ENCODE assay signal across 9 cellular contexts in genomic region chr15:81133782-81134461, GRCh38. TPM values are rescaled to one million over a fixed set of nuclear protein-coding genes. Genes with fewer than 3 reads are reported as not detected.
DNase-seq lines count a peak whose midpoint lies in the region; ATAC-seq and TF ChIP-seq lines count a peak whose summit lies in the region.
"Had no signal": no experiment of that assay in that cellular context is flagged by ENCODE, and none has a peak within 500 bp of the region (broad histone marks: within the 10 kb centered on the region; RNA-seq: fewer than 3 reads in every experiment).

Gene CFAP161 (plus strand): TSS chr15:81134270. CDS start chr15:81134330, 60 bp downstream.

- no peaks in the 10 kb centered on the region for H3K4me1 ChIP-seq in Panc1 (ENCODE audit: control insufficient read depth, insufficient read depth, low read length)
- peaks cover 2 to 5% (median 4%) of the 10 kb centered on the region in 3 donors for H3K4me1 ChIP-seq in skeletal muscle tissue (ENCODE audit: control insufficient read depth in 3 of 3, insufficient read depth in 3 of 3, low read length in 3 of 3)

- intact Hi-C loops in activated CD4-positive, alpha-beta T cell treated with anti-CD3 and anti-CD28 coated beads, Interleukin-2, amount 10 ng/mL, durations not matched to agents 24 days and 14 days (cut with micrococcal nuclease), result no loop called here
- intact Hi-C loops in Panc1 (cut with micrococcal nuclease; ENCODE audit: unreplicated experiment), result no loop called here

- H3K9ac ChIP-seq in skeletal muscle tissue (ENCODE audit: low read depth in 1 of 3, low read length in 3 of 3), result peak within 1 kb of the TSS in 1 of 3 donors; percentile 54

- CTCF ChIA-PET in Panc1 (lab: Charles Lee), result no interaction called here

- DNase-seq in activated CD4-positive, alpha-beta T cell treated with anti-CD3 and anti-CD28 coated beads, Interleukin-2, amount 10 ng/mL, durations not matched to agents 24 days and 14 days, result peak; percentile 62
- DNase-seq in activated CD4-positive, alpha-beta T cell treated with anti-CD3 and anti-CD28 coated beads for 4 hours, result no peak
- DNase-seq in Panc1 (ENCODE audit: low read depth, low spot score), result no peak
- DNase-seq in caudate nucleus (lab: John Stamatoyannopoulos, UW), result peak in 59 of 61 donors; percentile 16 to 86 (median 66)
- peak; percentile 77 for DNase-seq in inferior parietal cortex (ENCODE audit: extremely low spot score)
- DNase-seq in NCI-H446 (lab: John Stamatoyannopoulos, UW), result no peak

- peak within 1 kb of the TSS; percentile 15 for H3K4me3 Mint-ChIP-seq in activated CD4-positive, alpha-beta T cell treated with anti-CD3 and anti-CD28 coated beads, Interleukin-2, amount 10 ng/mL, durations not matched to agents 24 days and 14 days
- H3K4me3 Mint-ChIP-seq: CD4-positive, alpha-beta T cell had no signal

- no peaks in the 10 kb centered on the region for H3K4me1 Mint-ChIP-seq in activated CD4-positive, alpha-beta T cell treated with anti-CD3 and anti-CD28 coated beads, Interleukin-2, amount 10 ng/mL, durations not matched to agents 24 days and 14 days

- POLR2A ChIA-PET in Panc1 (lab: Charles Lee), result interaction anchor here (0.6 kb wide), 1 partner anchor 209 kb away, joined by 4 read pairs; no protein-coding TSS in a partner anchor

- peak; percentile 60; the same call in 1 of the 2 replicates for ATAC-seq in Panc1
- no peak for ATAC-seq in GM21447 (IDR thresholded peaks at IDR 0.05; ENCODE audit: unreplicated experiment)

- no TSS peak for BruUV-seq in Panc1 (replicated peaks; lab: Mats Ljungman, UMichigan)

- H3K27ac Mint-ChIP-seq in activated CD4-positive, alpha-beta T cell treated with anti-CD3 and anti-CD28 coated beads, Interleukin-2, amount 10 ng/mL, durations not matched to agents 24 days and 14 days, result no peak within 1 kb of the TSS
- H3K27ac Mint-ChIP-seq: CD4-positive, alpha-beta T cell had no signal

- H3K36me3 ChIP-seq in Panc1 (ENCODE audit: control insufficient read depth, insufficient read depth, low read length), result no peaks in the 10 kb centered on the region
- H3K36me3 ChIP-seq in skeletal muscle tissue (ENCODE audit: control insufficient read depth in 3 of 3, insufficient read depth in 3 of 3, low read length in 3 of 3), result no peaks in the 10 kb centered on the region

- H3K27me3 Mint-ChIP-seq in activated CD4-positive, alpha-beta T cell treated with anti-CD3 and anti-CD28 coated beads, Interleukin-2, amount 10 ng/mL, durations not matched to agents 24 days and 14 days, result peaks cover 58% of the 10 kb centered on the region

- H3K36me3 Mint-ChIP-seq in activated CD4-positive, alpha-beta T cell treated with anti-CD3 and anti-CD28 coated beads, Interleukin-2, amount 10 ng/mL, durations not matched to agents 24 days and 14 days (ENCODE audit: low read depth), result no peaks in the 10 kb centered on the region

- TF ChIP-seq CTCF in Panc1 (IDR thresholded peaks at IDR 0.05), result no peak

- H3K27me3 ChIP-seq in Panc1 (ENCODE audit: control insufficient read depth, insufficient read depth, low read length) (peaks cover 5% of the 10 kb centered on the region), skeletal muscle tissue (ENCODE audit: control insufficient read depth in 3 of 3, insufficient read depth in 3 of 3, low read length in 3 of 3) (peaks cover 8 to 16% (median 11%) of the 10 kb centered on the region in 3 donors)

- H3K27ac ChIP-seq in Panc1 (ENCODE audit: low read length), result no peak within 1 kb of the TSS
- H3K27ac ChIP-seq in caudate nucleus (ENCODE audit: low read depth, low read length), result no peak within 1 kb of the TSS
- no peak within 1 kb of the TSS for H3K27ac ChIP-seq in skeletal muscle tissue (ENCODE audit: low read depth, low read length)

- in situ Hi-C loops in Panc1 (cut with HindIII; ENCODE audit: low pct_unique_long_range_greater_than_20kb, low sequenced_read_pairs), result no loop called here

- H3K9me3 Mint-ChIP-seq in activated CD4-positive, alpha-beta T cell treated with anti-CD3 and anti-CD28 coated beads, Interleukin-2, amount 10 ng/mL, durations not matched to agents 24 days and 14 days, result peaks cover 5% of the 10 kb centered on the region

- H3K9me3 ChIP-seq in Panc1 (ENCODE audit: control insufficient read depth, insufficient read depth, low read depth, low read length) (no peaks in the 10 kb centered on the region), skeletal muscle tissue (ENCODE audit: control insufficient read depth in 3 of 3, low read length in 3 of 3) (no peaks in the 10 kb centered on the region)

- peak within 1 kb of the TSS; percentile 11 to 14; a peak in 2 of 4 replicates for H3K4me3 ChIP-seq in Panc1 (ENCODE audit: low read depth in 2 of 2, low read length in 2 of 2)
- peak within 1 kb of the TSS; percentile 33 to 56 (median 48) for H3K4me3 ChIP-seq in skeletal muscle tissue (ENCODE audit: low read length in 3 of 3)

RNA-seq across cellular contexts. Expression of gene CFAP161, which starts in this region (rescaled TPM):
- not detected in 2 replicates for total RNA-seq in activated CD4-positive, alpha-beta T cell treated with anti-CD3 and anti-CD28 coated beads, Interleukin-2, amount 10 ng/mL, durations not matched to agents 24 days and 14 days
- 2.7 TPM for total RNA-seq in Panc1 (2021; ENCODE audit: unreplicated experiment)
- 0.13 TPM for polyA plus RNA-seq in Panc1 (2012; ENCODE audit: insufficient read length)
- 5.7 TPM for total RNA-seq in skeletal muscle tissue
- total RNA-seq: CD4-positive, alpha-beta T cell had no signal

Comparison
In these comparisons a context has a peak if more than half of its experiments do, and no peak if none do; other contexts are left out.
1. Peak in DNase-seq in activated CD4-positive, alpha-beta T cell treated with anti-CD3 and anti-CD28 coated beads, Interleukin-2, amount 10 ng/mL, durations not matched to agents 24 days and 14 days; RNA of the gene not detected or under 1 TPM.
2. DNase-seq: peak in caudate nucleus (59 of 61) and inferior parietal cortex (single experiment); none in activated CD4-positive, alpha-beta T cell treated with anti-CD3 and anti-CD28 coated beads for 4 hours (0 of 2), Panc1 (single experiment) and NCI-H446 (0 of 2).